In the genomic region with DNA sequence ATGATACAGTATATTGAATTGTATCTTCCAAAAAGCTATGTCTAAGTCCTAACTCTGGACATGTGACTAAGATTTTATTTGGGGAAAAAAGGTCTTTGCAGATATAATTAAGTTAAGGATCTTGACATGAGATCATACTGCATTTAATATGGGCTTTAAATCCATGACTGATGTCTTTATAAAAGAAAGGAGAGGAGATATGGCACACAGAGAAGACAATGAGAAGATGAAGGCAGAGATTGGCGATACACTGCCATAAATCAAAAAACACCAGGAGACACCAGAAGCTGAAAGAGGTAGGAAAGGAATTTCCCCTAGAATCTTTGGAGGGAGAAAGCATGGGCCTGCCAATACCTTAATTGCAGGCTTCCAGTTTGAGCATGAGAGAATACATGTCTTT, we compare ENCODE assay signal across 36 cellular contexts.
"Had no signal": no experiment of that assay in that cellular context is flagged by ENCODE, and none has a peak within 500 bp of the region (broad histone marks: within the 10 kb centered on the region; RNA-seq: fewer than 3 reads in every experiment).

No MANE protein-coding gene starts in this region.

- H3K9me3 Mint-ChIP-seq: activated naive CD4-positive, alpha-beta T cell treated with anti-CD3 and anti-CD28 coated beads for 36 hours; activated naive CD4-positive, alpha-beta T cell treated with anti-CD3 and anti-CD28 coated beads, Interleukin-2, amount 10 ng/mL, durations not matched to agents 7 days and 5 days; activated naive CD4-positive, alpha-beta T cell treated with anti-CD3 and anti-CD28 coated beads, Interleukin-2, amount 50 U/mL, for 24 hours; activated naive CD8-positive, alpha-beta T cell treated with anti-CD3 and anti-CD28 coated beads for 36 hours; activated T-cell treated with anti-CD3 and anti-CD28 coated beads, Interleukin-2, amount 50 U/mL, for 4 hours; activated T-helper 1 cell treated with anti-CD3 and anti-CD28 coated beads, Interleukin-12 subunit alpha, Interleukin-12 subunit beta, Interleukin-2, Interleukin-4 antibody, amounts not matched to agents 30 ng/mL and 10 ng/mL and 1 ng/mL, durations not matched to agents 14 hours and 24 hours and 36 hours; activated T-helper 17 cell treated with anti-CD3 and anti-CD28 coated beads, Interleukin-2, amount 50 U/mL, for 72 hours; activated T-helper 2 cell treated with anti-CD3 and anti-CD28 coated beads, Interferon-gamma antibody, Interleukin-2, Interleukin-4, amounts not matched to agents 10 μg/mL and 5 μg/mL and 100 μg/mL, durations not matched to agents 14 hours and 24 hours and 36 hours; brain; central memory CD8-positive, alpha-beta T cell had no signal

- H3K4me3 ChIP-seq: adrenal gland, ascending aorta, body of pancreas, breast epithelium, cardiac muscle cell had no signal

- H3K36me3 Mint-ChIP-seq: activated naive CD4-positive, alpha-beta T cell treated with anti-CD3 and anti-CD28 coated beads, Interleukin-2, amount 10 ng/mL, durations not matched to agents 7 days and 5 days; activated naive CD4-positive, alpha-beta T cell treated with anti-CD3 and anti-CD28 coated beads, Interleukin-2, amount 50 U/mL, for 24 hours; activated naive CD4-positive, alpha-beta T cell treated with anti-CD3 and anti-CD28 coated beads, Interleukin-2, amount 50 U/mL, for 72 hours; activated naive CD8-positive, alpha-beta T cell; activated naive CD8-positive, alpha-beta T cell treated with anti-CD3 and anti-CD28 coated beads for 36 hours; activated naive CD8-positive, alpha-beta T cell treated with anti-CD3 and anti-CD28 coated beads, Interleukin-2, amount 10 ng/mL, durations not matched to agents 7 days and 5 days; brain had no signal

- ATAC-seq: activated naive CD4-positive, alpha-beta T cell treated with anti-CD3 and anti-CD28 coated beads, Interleukin-2, amount 50 U/mL, for 72 hours; activated naive CD8-positive, alpha-beta T cell treated with anti-CD3 and anti-CD28 coated beads, Interleukin-2, amount 50 U/mL, for 24 hours; activated T-cell treated with anti-CD3 and anti-CD28 coated beads, Interleukin-2, amount 50 U/mL, for 4 hours; activated T-cell treated with anti-CD3 and anti-CD28 coated beads, Interleukin-2, amount 50 U/mL, for 72 hours; activated T-helper 17 cell treated with anti-CD3 and anti-CD28 coated beads, Interleukin-2, amount 50 U/mL, for 72 hours; body of pancreas had no signal

- H3K9me3 ChIP-seq: adrenal gland, ascending aorta, body of pancreas, breast epithelium had no signal

- H3K36me3 ChIP-seq: adrenal gland, ascending aorta, brain microvascular endothelial cell, breast epithelium, cardiac muscle cell had no signal

- H3K27ac ChIP-seq: adrenal gland, ascending aorta, body of pancreas, brain microvascular endothelial cell, breast epithelium, cardiac muscle cell had no signal

- H3K4me1 ChIP-seq: adrenal gland, ascending aorta, body of pancreas, breast epithelium had no signal

- H3K27me3 ChIP-seq: adrenal gland, ascending aorta, body of pancreas, brain microvascular endothelial cell, breast epithelium, cardiac muscle cell had no signal

- H3K27ac Mint-ChIP-seq: activated naive CD4-positive, alpha-beta T cell treated with anti-CD3 and anti-CD28 coated beads for 36 hours; activated naive CD4-positive, alpha-beta T cell treated with anti-CD3 and anti-CD28 coated beads, Interleukin-2, amount 10 ng/mL, durations not matched to agents 7 days and 5 days; activated naive CD4-positive, alpha-beta T cell treated with anti-CD3 and anti-CD28 coated beads, Interleukin-2, amount 50 U/mL, for 24 hours; activated naive CD4-positive, alpha-beta T cell treated with anti-CD3 and anti-CD28 coated beads, Interleukin-2, amount 50 U/mL, for 72 hours; activated naive CD8-positive, alpha-beta T cell; activated naive CD8-positive, alpha-beta T cell treated with anti-CD3 and anti-CD28 coated beads for 36 hours; activated naive CD8-positive, alpha-beta T cell treated with anti-CD3 and anti-CD28 coated beads, Interleukin-2, amount 10 ng/mL, durations not matched to agents 7 days and 5 days; activated naive CD8-positive, alpha-beta T cell treated with anti-CD3 and anti-CD28 coated beads, Interleukin-2, amount 50 U/mL, for 24 hours; activated T-cell treated with anti-CD3 and anti-CD28 coated beads, Interleukin-2, amount 50 U/mL, for 72 hours; activated T-helper 1 cell treated with anti-CD3 and anti-CD28 coated beads, Interleukin-12 subunit alpha, Interleukin-12 subunit beta, Interleukin-2, Interleukin-4 antibody, amounts not matched to agents 30 ng/mL and 10 ng/mL and 1 ng/mL, durations not matched to agents 14 hours and 24 hours and 36 hours; activated T-helper 17 cell treated with anti-CD3 and anti-CD28 coated beads, Interleukin-2, amount 50 U/mL, for 72 hours; activated T-helper 2 cell treated with anti-CD3 and anti-CD28 coated beads, Interferon-gamma antibody, Interleukin-2, Interleukin-4, amounts not matched to agents 10 μg/mL and 5 μg/mL and 100 μg/mL, durations not matched to agents 14 hours and 24 hours and 36 hours; brain had no signal

- H3K4me1 Mint-ChIP-seq: activated naive CD4-positive, alpha-beta T cell treated with anti-CD3 and anti-CD28 coated beads, Interleukin-2, amount 10 ng/mL, durations not matched to agents 7 days and 5 days; activated naive CD4-positive, alpha-beta T cell treated with anti-CD3 and anti-CD28 coated beads, Interleukin-2, amount 50 U/mL, for 24 hours; activated naive CD8-positive, alpha-beta T cell treated with anti-CD3 and anti-CD28 coated beads for 36 hours; activated naive CD8-positive, alpha-beta T cell treated with anti-CD3 and anti-CD28 coated beads, Interleukin-2, amount 10 ng/mL, durations not matched to agents 7 days and 5 days; activated naive CD8-positive, alpha-beta T cell treated with anti-CD3 and anti-CD28 coated beads, Interleukin-2, amount 50 U/mL, for 24 hours; activated T-helper 17 cell treated with anti-CD3 and anti-CD28 coated beads, Interleukin-2, amount 50 U/mL, for 72 hours; brain; central memory CD8-positive, alpha-beta T cell had no signal

- H3K27me3 Mint-ChIP-seq: activated naive CD4-positive, alpha-beta T cell treated with anti-CD3 and anti-CD28 coated beads, Interleukin-2, amount 10 ng/mL, durations not matched to agents 7 days and 5 days; activated naive CD4-positive, alpha-beta T cell treated with anti-CD3 and anti-CD28 coated beads, Interleukin-2, amount 50 U/mL, for 24 hours; activated naive CD8-positive, alpha-beta T cell; activated naive CD8-positive, alpha-beta T cell treated with anti-CD3 and anti-CD28 coated beads for 36 hours; activated naive CD8-positive, alpha-beta T cell treated with anti-CD3 and anti-CD28 coated beads, Interleukin-2, amount 10 ng/mL, durations not matched to agents 7 days and 5 days; activated naive CD8-positive, alpha-beta T cell treated with anti-CD3 and anti-CD28 coated beads, Interleukin-2, amount 50 U/mL, for 24 hours; activated T-helper 17 cell treated with anti-CD3 and anti-CD28 coated beads, Interleukin-2, amount 50 U/mL, for 72 hours; brain; central memory CD8-positive, alpha-beta T cell had no signal

- DNase-seq: activated effector memory CD4-positive, alpha-beta T cell treated with anti-CD3 and anti-CD28 coated beads, Interleukin-2, amount 50 U/mL, for 16 hours; activated effector memory CD4-positive, alpha-beta T cell treated with Interleukin-2 at 50 U/mL for 16 hours; activated gamma-delta T cell; activated gamma-delta T cell treated with Interleukin-2 at 50 U/mL for 16 hours; activated naive CD4-positive, alpha-beta T cell; activated naive CD4-positive, alpha-beta T cell treated with anti-CD3 and anti-CD28 coated beads for 36 hours; activated naive CD4-positive, alpha-beta T cell treated with anti-CD3 and anti-CD28 coated beads, Interleukin-2, amount 10 ng/mL, durations not matched to agents 7 days and 5 days; activated naive CD4-positive, alpha-beta T cell treated with anti-CD3 and anti-CD28 coated beads, Interleukin-2, amount 50 U/mL, for 16 hours; activated naive CD4-positive, alpha-beta T cell treated with Interleukin-2 at 50 U/mL for 16 hours; activated naive CD8-positive, alpha-beta T cell treated with anti-CD3 and anti-CD28 coated beads for 36 hours; activated naive CD8-positive, alpha-beta T cell treated with anti-CD3 and anti-CD28 coated beads, Interleukin-2, amount 10 ng/mL, durations not matched to agents 7 days and 5 days; activated naive CD8-positive, alpha-beta T cell treated with anti-CD3 and anti-CD28 coated beads, Interleukin-2, amount 50 U/mL, for 24 hours; activated T-cell treated with anti-CD3 and anti-CD28 coated beads, Interleukin-2, amount 50 U/mL, for 4 hours; activated T-cell treated with anti-CD3 and anti-CD28 coated beads, Interleukin-2, amount 50 U/mL, for 48 hours; activated T-cell treated with anti-CD3 and anti-CD28 coated beads, Interleukin-2, amount 50 U/mL, for 72 hours; adrenal gland; amniotic stem cell; amygdala; anterior cingulate cortex; aorta; body of pancreas; brain microvascular endothelial cell; caudate nucleus; central memory CD4-positive, alpha-beta T cell; cerebellar nuclear complex had no signal

- H3K4me3 Mint-ChIP-seq: activated naive CD4-positive, alpha-beta T cell treated with anti-CD3 and anti-CD28 coated beads for 36 hours; activated naive CD4-positive, alpha-beta T cell treated with anti-CD3 and anti-CD28 coated beads, Interleukin-2, amount 10 ng/mL, durations not matched to agents 7 days and 5 days; activated naive CD4-positive, alpha-beta T cell treated with anti-CD3 and anti-CD28 coated beads, Interleukin-2, amount 50 U/mL, for 24 hours; activated naive CD8-positive, alpha-beta T cell; activated naive CD8-positive, alpha-beta T cell treated with anti-CD3 and anti-CD28 coated beads for 36 hours; activated naive CD8-positive, alpha-beta T cell treated with anti-CD3 and anti-CD28 coated beads, Interleukin-2, amount 10 ng/mL, durations not matched to agents 7 days and 5 days; activated naive CD8-positive, alpha-beta T cell treated with anti-CD3 and anti-CD28 coated beads, Interleukin-2, amount 50 U/mL, for 24 hours; activated T-cell treated with anti-CD3 and anti-CD28 coated beads, Interleukin-2, amount 50 U/mL, for 4 hours; activated T-cell treated with anti-CD3 and anti-CD28 coated beads, Interleukin-2, amount 50 U/mL, for 72 hours; activated T-helper 1 cell treated with anti-CD3 and anti-CD28 coated beads, Interleukin-12 subunit alpha, Interleukin-12 subunit beta, Interleukin-2, Interleukin-4 antibody, amounts not matched to agents 30 ng/mL and 10 ng/mL and 1 ng/mL, durations not matched to agents 14 hours and 24 hours and 36 hours; activated T-helper 17 cell treated with anti-CD3 and anti-CD28 coated beads, Interleukin-2, amount 50 U/mL, for 72 hours; brain; central memory CD8-positive, alpha-beta T cell had no signal
